Comparison of ENCODE assay signal across 1 cellular context in genomic region chr11:64916040-64916847, GRCh38.
TF ChIP-seq lines count a peak whose summit lies in the region.

No MANE protein-coding gene starts in this region.

TF ChIP-seq in GM12878, 131 proteins besides CTCF, POLR2A, EP300 and RAD21 (continued from another document):
- TF ChIP-seq ZNF687 (IDR thresholded peaks at IDR 0.05) (peak; percentile 50; the same call in 1 of the 2 replicates), ASH2L (IDR thresholded peaks at IDR 0.05; ENCODE audit: borderline replicate concordance, low read depth) (no peak), ZNF207 (IDR thresholded peaks at IDR 0.05; ENCODE audit: borderline replicate concordance) (no peak), MYB (IDR thresholded peaks at IDR 0.05; ENCODE audit: borderline replicate concordance, low read depth, low read length) (no peak), ZNF274 (IDR thresholded peaks at IDR 0.05; ENCODE audit: insufficient read depth, insufficient read length) (no peak), ETV6 (conservative IDR thresholded peaks at IDR 0.05 in 1 of 2, IDR thresholded peaks at IDR 0.05 in 1 of 2; ENCODE audit: borderline replicate concordance in 1 of 2, low read depth in 1 of 2) (no peak), RFX5 (IDR thresholded peaks at IDR 0.05; ENCODE audit: low read depth, low read length) (no peak), HSF1 (IDR thresholded peaks at IDR 0.05; ENCODE audit: low read depth, low read length) (no peak), DPF2 (IDR thresholded peaks at IDR 0.05) (no peak; the same call in 1 of the 2 replicates), POLR2AphosphoS2 (IDR thresholded peaks at IDR 0.05; ENCODE audit: low read depth, low read length) (no peak), BHLHE40 (IDR thresholded peaks at IDR 0.05; ENCODE audit: borderline replicate concordance in 1 of 2, low read depth in 2 of 2, low read length in 1 of 2) (peak; percentile 71 to 83), SP1 (IDR thresholded peaks at IDR 0.05; ENCODE audit: low read depth, low read length) (peak; percentile 18), IKZF2 (IDR thresholded peaks at IDR 0.05) (peak; percentile 53 to 67), RELB (IDR thresholded peaks at IDR 0.05; ENCODE audit: low read depth) (no peak), RCOR1 (conservative IDR thresholded peaks at IDR 0.05; ENCODE audit: low read depth, low read length) (no peak), GATAD2B (conservative IDR thresholded peaks at IDR 0.05; ENCODE audit: low read depth) (no peak), ZNF24 (IDR thresholded peaks at IDR 0.05) (no peak), PKNOX1 (IDR thresholded peaks at IDR 0.05) (peak; percentile 55; the same call in 1 of the 2 replicates), FOXM1 (IDR thresholded peaks at IDR 0.05; ENCODE audit: low read depth, low read length) (no peak), RB1 (IDR thresholded peaks at IDR 0.05; ENCODE audit: borderline replicate concordance) (no peak), IRF3 (IDR thresholded peaks at IDR 0.05) (no peak), E2F4 (IDR thresholded peaks at IDR 0.05; ENCODE audit: low read depth, low read length) (no peak), CBX3 (IDR thresholded peaks at IDR 0.05; ENCODE audit: borderline replicate concordance, low read depth) (no peak), SUZ12 (IDR thresholded peaks at IDR 0.05; ENCODE audit: unreplicated experiment) (no peak), CUX1 (IDR thresholded peaks at IDR 0.05; ENCODE audit: insufficient replicate concordance, low read depth, low read length) (no peak), NFXL1 (IDR thresholded peaks at IDR 0.05; ENCODE audit: borderline replicate concordance) (no peak), HDAC2 (IDR thresholded peaks at IDR 0.05) (no peak), KDM1A (IDR thresholded peaks at IDR 0.05; ENCODE audit: borderline replicate concordance) (no peak), ATF2 (IDR thresholded peaks at IDR 0.05; ENCODE audit: low read length) (no peak), TCF7 (IDR thresholded peaks at IDR 0.05; ENCODE audit: borderline replicate concordance) (no peak), ZBTB4 (CRISPR knock-in tag; IDR thresholded peaks at IDR 0.05) (no peak)
TF ChIP-seq in GM12878: peak in this region for 24.
